9 cellular contexts compared by ENCODE assay signal in the genomic region with DNA sequence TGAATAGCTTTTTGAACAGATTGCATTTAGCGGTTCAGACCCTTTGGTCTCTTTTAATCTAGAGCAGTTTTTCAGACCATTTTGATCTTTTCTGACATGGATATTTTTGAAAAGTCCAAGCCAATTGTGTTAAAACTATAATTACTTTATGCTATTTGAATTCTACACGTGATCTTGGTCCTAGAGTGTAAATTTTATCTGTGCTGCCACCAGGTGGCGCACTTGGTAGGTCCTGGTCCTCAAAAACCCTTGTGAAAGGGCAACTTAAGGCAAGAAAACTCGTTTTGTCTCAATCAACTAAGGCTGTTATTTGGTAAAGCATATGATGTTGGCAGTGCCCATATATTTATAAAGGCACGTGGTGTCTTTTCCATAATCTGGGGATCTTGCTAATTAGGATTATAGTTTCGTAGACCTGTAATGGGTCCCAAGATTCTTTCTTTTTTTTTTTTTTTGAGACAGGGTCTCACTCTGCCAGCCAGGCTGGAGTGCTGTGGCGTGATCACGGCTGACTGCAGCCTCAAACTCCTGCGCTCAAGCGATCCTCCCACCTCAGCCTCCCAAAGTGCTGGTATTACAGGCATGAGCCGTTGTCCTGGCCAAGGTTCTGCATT. TPM values are rescaled to one million over a fixed set of nuclear protein-coding genes. Genes with fewer than 3 reads are reported as not detected.
DNase-seq lines count a peak whose midpoint lies in the region; ATAC-seq, FAIRE-seq and TF ChIP-seq lines count a peak whose summit lies in the region.
"Had no signal": no experiment of that assay in that cellular context is flagged by ENCODE, and none has a peak within 500 bp of the region (broad histone marks: within the 10 kb centered on the region; RNA-seq: fewer than 3 reads in every experiment).

No MANE protein-coding gene starts in this region.

- no peak overlapping the region for H3K4me3 ChIP-seq in GM12875 (ENCODE audit: low read depth, low read length)

- DNase-seq in NCI-H345 treated with DMSO at 0.1 percent for 48 hours (lab: John Stamatoyannopoulos, UW; ENCODE audit: unreplicated experiment), result peak; percentile 25
- DNase-seq in activated CD4-positive, alpha-beta T cell treated with anti-CD3 and anti-CD28 coated beads for 36 hours, result peak; percentile 83
- peak; percentile 60 for DNase-seq in dedifferentiated amniotic fluid mesenchymal stem cell (ENCODE audit: extremely low spot score)
- peak; percentile 81 to 84 for DNase-seq in lung microvascular endothelial cell (ENCODE audit: low read depth in 2 of 2)
- peak; percentile 36 for DNase-seq in stimulated activated CD8-positive, alpha-beta memory T cell treated with anti-CD3 and anti-CD28 coated beads, Interleukin-15, amount 100 ng/mL, for 24 hours (ENCODE audit: low read depth)

- no peaks in the 10 kb centered on the region for H3K27me3 Mint-ChIP-seq in activated CD4-positive, alpha-beta T cell treated with anti-CD3 and anti-CD28 coated beads for 36 hours
- H3K27me3 Mint-ChIP-seq: stimulated activated naive CD8-positive, alpha-beta T cell treated with anti-CD3 and anti-CD28 coated beads, Interleukin-15, Interleukin-2, amounts not matched to agents 100 ng/mL and 50 ng/mL, for 24 hours had no signal

- no peaks in the 10 kb centered on the region for H3K9me3 Mint-ChIP-seq in activated CD4-positive, alpha-beta T cell treated with anti-CD3 and anti-CD28 coated beads for 36 hours (ENCODE audit: low read depth)
- H3K9me3 Mint-ChIP-seq: stimulated activated naive CD8-positive, alpha-beta T cell treated with anti-CD3 and anti-CD28 coated beads, Interleukin-15, Interleukin-2, amounts not matched to agents 100 ng/mL and 50 ng/mL, for 24 hours had no signal

- intact Hi-C loops in activated CD4-positive, alpha-beta T cell treated with anti-CD3 and anti-CD28 coated beads for 36 hours (cut with DNase I, micrococcal nuclease), result loop anchor here (1.0 to 5.0 kb wide), 2 partner anchors 111 to 185 kb away; no protein-coding TSS in a partner anchor

- peak; percentile 60; the same call in 1 of the 2 replicates for TF ChIP-seq CTCF in GM12875 (IDR thresholded peaks at IDR 0.05; ENCODE audit: borderline replicate concordance, insufficient read depth, low read depth, low read length)

- FAIRE-seq in A204.1 (lab: Jason Lieb, UNC), result peak; percentile 93

- no peak overlapping the region for H3K27ac Mint-ChIP-seq in activated CD4-positive, alpha-beta T cell treated with anti-CD3 and anti-CD28 coated beads for 36 hours
- H3K27ac Mint-ChIP-seq: stimulated activated naive CD8-positive, alpha-beta T cell treated with anti-CD3 and anti-CD28 coated beads, Interleukin-15, Interleukin-2, amounts not matched to agents 100 ng/mL and 50 ng/mL, for 24 hours had no signal

- H3K36me3 Mint-ChIP-seq in activated CD4-positive, alpha-beta T cell treated with anti-CD3 and anti-CD28 coated beads for 36 hours (ENCODE audit: low read depth), result no peaks in the 10 kb centered on the region

- peaks cover 6% of the 10 kb centered on the region for H3K4me1 Mint-ChIP-seq in activated CD4-positive, alpha-beta T cell treated with anti-CD3 and anti-CD28 coated beads for 36 hours

- no peak overlapping the region for H3K4me3 Mint-ChIP-seq in activated CD4-positive, alpha-beta T cell treated with anti-CD3 and anti-CD28 coated beads for 36 hours
- H3K4me3 Mint-ChIP-seq: stimulated activated naive CD8-positive, alpha-beta T cell treated with anti-CD3 and anti-CD28 coated beads, Interleukin-15, Interleukin-2, amounts not matched to agents 100 ng/mL and 50 ng/mL, for 24 hours had no signal

- CTCF ChIA-PET in activated CD4-positive, alpha-beta T cell treated with anti-CD3 and anti-CD28 coated beads for 36 hours (lab: Charles Lee), result interaction anchor here (0.6 to 9.2 kb wide), 14 partner anchors 12 to 344 kb away, joined by 3 to 149 read pairs (median 3); no protein-coding TSS in a partner anchor

- POLR2A ChIA-PET in activated CD4-positive, alpha-beta T cell treated with anti-CD3 and anti-CD28 coated beads for 36 hours (lab: Charles Lee), result no interaction called here

- ATAC-seq in activated CD4-positive, alpha-beta T cell treated with anti-CD3 and anti-CD28 coated beads for 36 hours, result peak; percentile 66
- ATAC-seq in GM19035 (IDR thresholded peaks at IDR 0.05; ENCODE audit: unreplicated experiment), result no peak

RNA-seq across cellular contexts. Expression of a gene that starts 43.9 kb away (rescaled TPM):
- total RNA-seq in activated CD4-positive, alpha-beta T cell treated with anti-CD3 and anti-CD28 coated beads for 36 hours, result 10 to 100 TPM; 15.2 to 15.8 TPM
- total RNA-seq in lung microvascular endothelial cell, result 19.4 and 36.1 TPM in 2 replicates

Comparison
In these comparisons a context has a peak if more than half of its experiments do, and no peak if none do; other contexts are left out.
1. DNase-seq: peak in every context shown above with its lines; median percentile 83 in activated CD4-positive, alpha-beta T cell treated with anti-CD3 and anti-CD28 coated beads for 36 hours; 82 in lung microvascular endothelial cell; 60 in dedifferentiated amniotic fluid mesenchymal stem cell; 36 in stimulated activated CD8-positive, alpha-beta memory T cell treated with anti-CD3 and anti-CD28 coated beads, Interleukin-15, amount 100 ng/mL, for 24 hours; 25 in NCI-H345 treated with DMSO at 0.1 percent for 48 hours.